8 cellular contexts compared by ENCODE assay signal in the genomic region with DNA sequence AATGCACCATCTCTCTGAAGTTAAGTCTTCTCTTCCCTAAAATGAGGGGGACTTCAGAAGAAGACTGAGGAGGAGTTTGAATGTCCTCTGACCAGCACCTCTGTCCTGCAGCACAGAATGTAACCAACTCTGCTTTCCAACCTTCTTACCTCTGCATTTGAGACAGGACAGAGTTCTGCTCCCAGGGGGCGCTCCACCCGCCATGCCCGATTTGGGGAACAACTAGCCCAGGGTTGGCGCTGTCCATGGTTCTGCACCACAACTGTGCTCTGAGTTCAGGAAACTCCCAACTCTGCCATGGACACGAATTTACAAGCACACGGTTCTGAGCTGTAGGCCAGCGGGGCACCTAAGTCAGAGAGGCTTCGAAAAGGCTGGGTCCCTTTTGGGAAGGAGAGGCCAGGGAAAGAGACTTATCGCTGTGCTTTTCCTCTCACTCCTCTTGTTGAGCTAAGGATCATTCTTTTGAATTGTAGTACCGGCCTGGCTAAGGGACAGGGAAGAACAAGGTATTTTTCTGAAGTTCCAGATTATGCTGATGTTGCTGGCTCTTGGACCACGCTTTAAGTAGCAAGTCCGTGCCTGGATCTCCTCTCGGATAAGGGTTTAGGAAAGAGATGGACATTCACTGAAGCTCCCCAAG. TPM values are rescaled to one million over a fixed set of nuclear protein-coding genes. Genes with fewer than 3 reads are reported as not detected.
A peak's percentile ranks its signal among the peaks of the same experiment; 100 is the strongest.
DNase-seq lines count a peak whose midpoint lies in the region; ATAC-seq, FAIRE-seq and TF ChIP-seq lines count a peak whose summit lies in the region.
"Had no signal": no experiment of that assay in that cellular context is flagged by ENCODE, and none has a peak within 500 bp of the region (broad histone marks: within the 10 kb centered on the region; RNA-seq: fewer than 3 reads in every experiment).

No MANE protein-coding gene starts in this region.

- peaks cover 24% of the 10 kb centered on the region; the same call in 1 of the 2 replicates for H3K27me3 ChIP-seq in PC-3 (ENCODE audit: low read length)

- BruUV-seq in PC-3 (replicated peaks; lab: Mats Ljungman, UMichigan), result no TSS peak

- no peaks in the 10 kb centered on the region for H3K4me1 ChIP-seq in PC-3 (ENCODE audit: insufficient read depth, low read length)

- no peaks in the 10 kb centered on the region for H3K36me3 ChIP-seq in PC-3 (ENCODE audit: low read depth, low read length)

- H3K4me3 ChIP-seq in PC-3 (ENCODE audit: low read length), result no peak overlapping the region

- TF ChIP-seq CTCF in PC-3 (conservative IDR thresholded peaks at IDR 0.05; ENCODE audit: low read depth, low read length), result peak; percentile 97
- TF ChIP-seq CTCF in glutamatergic neuron (IDR thresholded peaks at IDR 0.05; ENCODE audit: partially characterized antibody, unreplicated experiment), result peak; percentile 24

- no peaks in the 10 kb centered on the region for H3F3A ChIP-seq in PC-3 (ENCODE audit: low read length, unreplicated experiment)

- H2AFZ ChIP-seq in PC-3 (ENCODE audit: low read length), result no peak overlapping the region

- H3K79me2 ChIP-seq in PC-3 (ENCODE audit: low read length), result no peaks in the 10 kb centered on the region

- ATAC-seq in PC-3, result peak; percentile 62
- ATAC-seq in activated T-helper 17 cell treated with anti-CD3 and anti-CD28 coated beads, Interleukin-2, amount 50 U/mL, for 72 hours (replicated peaks), result peak; percentile 24
- no peak for ATAC-seq in GM19351 (IDR thresholded peaks at IDR 0.05; ENCODE audit: unreplicated experiment)
- ATAC-seq in GM19467 (IDR thresholded peaks at IDR 0.05; ENCODE audit: unreplicated experiment), result no peak

- CTCF ChIA-PET in PC-3 (lab: Charles Lee), result interaction anchor here (0.5 kb wide), 1 partner anchor 170 kb away, joined by 3 read pairs; no protein-coding TSS in a partner anchor

- intact Hi-C loops in PC-3 (cut with micrococcal nuclease), result loop anchor here (1.0 kb wide), 1 partner anchor 49 kb away; no protein-coding TSS in a partner anchor

- H3K9me3 ChIP-seq in PC-3 (ENCODE audit: low read length), result no peaks in the 10 kb centered on the region

- FAIRE-seq in GM18507 (lab: Jason Lieb, UNC), result peak; percentile 50

- H3K9me2 ChIP-seq in PC-3 (replicated peaks; ENCODE audit: low read length), result no peaks in the 10 kb centered on the region

- no peaks in the 10 kb centered on the region for H3K36me3 Mint-ChIP-seq in activated T-helper 17 cell treated with anti-CD3 and anti-CD28 coated beads, Interleukin-2, amount 50 U/mL, for 72 hours (ENCODE audit: low read depth)
- peaks cover 4% of the 10 kb centered on the region for H3K36me3 Mint-ChIP-seq in glutamatergic neuron (ENCODE audit: unreplicated experiment)

- no peak overlapping the region for H3K4me3 Mint-ChIP-seq in activated T-helper 17 cell treated with anti-CD3 and anti-CD28 coated beads, Interleukin-2, amount 50 U/mL, for 72 hours
- no peak overlapping the region for H3K4me3 Mint-ChIP-seq in glutamatergic neuron (ENCODE audit: unreplicated experiment)
- H3K4me3 Mint-ChIP-seq: dendritic cell treated with granulocyte-macrophage colony-stimulating factor and Interleukin-4, amounts not matched to agents 40 ng/mL and 50 ng/mL, for 4 days had no signal

- peaks cover 7% of the 10 kb centered on the region for H3K4me1 Mint-ChIP-seq in activated T-helper 17 cell treated with anti-CD3 and anti-CD28 coated beads, Interleukin-2, amount 50 U/mL, for 72 hours
- no peaks in the 10 kb centered on the region for H3K4me1 Mint-ChIP-seq in glutamatergic neuron (ENCODE audit: low read depth, unreplicated experiment)

- H3K9ac ChIP-seq in PC-3 (ENCODE audit: low read length), result no peak overlapping the region

- peaks cover 8% of the 10 kb centered on the region for H3K9me3 Mint-ChIP-seq in activated T-helper 17 cell treated with anti-CD3 and anti-CD28 coated beads, Interleukin-2, amount 50 U/mL, for 72 hours
- peaks cover 1% of the 10 kb centered on the region for H3K9me3 Mint-ChIP-seq in glutamatergic neuron (ENCODE audit: unreplicated experiment)
- H3K9me3 Mint-ChIP-seq: dendritic cell treated with granulocyte-macrophage colony-stimulating factor and Interleukin-4, amounts not matched to agents 40 ng/mL and 50 ng/mL, for 4 days had no signal

- H3K27ac Mint-ChIP-seq in activated T-helper 17 cell treated with anti-CD3 and anti-CD28 coated beads, Interleukin-2, amount 50 U/mL, for 72 hours, result no peak overlapping the region
- H3K27ac Mint-ChIP-seq in glutamatergic neuron (ENCODE audit: unreplicated experiment), result no peak overlapping the region
- H3K27ac Mint-ChIP-seq: dendritic cell treated with granulocyte-macrophage colony-stimulating factor and Interleukin-4, amounts not matched to agents 40 ng/mL and 50 ng/mL, for 4 days had no signal

- H3K27me3 Mint-ChIP-seq in activated T-helper 17 cell treated with anti-CD3 and anti-CD28 coated beads, Interleukin-2, amount 50 U/mL, for 72 hours, result peaks cover 30% of the 10 kb centered on the region
- H3K27me3 Mint-ChIP-seq in glutamatergic neuron (ENCODE audit: unreplicated experiment), result peaks cover 3% of the 10 kb centered on the region

- no peaks in the 10 kb centered on the region for H4K20me1 ChIP-seq in PC-3 (ENCODE audit: low read length)

- DNase-seq in GM18507 (ENCODE audit: extremely low spot score, insufficient read length, low read depth), result no peak
- peak; percentile 90 for DNase-seq in PC-3
- DNase-seq in glutamatergic neuron, result peak; percentile 45
- DNase-seq in pons (ENCODE audit: low spot score), result peak; percentile 41

- H3K4me2 ChIP-seq in PC-3 (ENCODE audit: low read length), result no peak overlapping the region

- POLR2A ChIA-PET in PC-3 (lab: Charles Lee; ENCODE audit: unreplicated experiment), result no interaction called here

- H3K27ac ChIP-seq in PC-3 (ENCODE audit: low read length), result no peak overlapping the region

RNA-seq across cellular contexts. Expression of gene SIGLEC5, which starts 22.2 kb away (rescaled TPM):
- not detected in 2 replicates for total RNA-seq in PC-3 (2014; rRNA removed)
- total RNA-seq in activated T-helper 17 cell treated with anti-CD3 and anti-CD28 coated beads, Interleukin-2, amount 50 U/mL, for 72 hours, result not detected
- not detected for total RNA-seq in glutamatergic neuron (ENCODE audit: unreplicated experiment)

RNA-seq across cellular contexts. Expression of gene ZNF175, which starts 37.0 kb away (rescaled TPM):
- total RNA-seq in PC-3 (2014; rRNA removed) (7.5 and 8.5 TPM in 2 replicates), glutamatergic neuron (ENCODE audit: unreplicated experiment) (12.4 TPM)
- total RNA-seq in activated T-helper 17 cell treated with anti-CD3 and anti-CD28 coated beads, Interleukin-2, amount 50 U/mL, for 72 hours, result 10 to 100 TPM in 1 of 2 donors, 1 to 10 TPM in 1; 8.0 to 16.9 TPM

RNA-seq across cellular contexts. Expression of gene SIGLEC14, which starts 38.6 kb away (rescaled TPM):
- total RNA-seq in PC-3 (2014; rRNA removed) (not detected in 2 replicates), glutamatergic neuron (ENCODE audit: unreplicated experiment) (not detected)
- not detected for total RNA-seq in activated T-helper 17 cell treated with anti-CD3 and anti-CD28 coated beads, Interleukin-2, amount 50 U/mL, for 72 hours

Comparison
In these comparisons a context has a peak if more than half of its experiments do, and no peak if none do; other contexts are left out.
1. ATAC-seq: peak in PC-3 (single experiment) and activated T-helper 17 cell treated with anti-CD3 and anti-CD28 coated beads, Interleukin-2, amount 50 U/mL, for 72 hours (single experiment); none in GM19351 (single experiment) and GM19467 (single experiment).